In the genomic region with DNA sequence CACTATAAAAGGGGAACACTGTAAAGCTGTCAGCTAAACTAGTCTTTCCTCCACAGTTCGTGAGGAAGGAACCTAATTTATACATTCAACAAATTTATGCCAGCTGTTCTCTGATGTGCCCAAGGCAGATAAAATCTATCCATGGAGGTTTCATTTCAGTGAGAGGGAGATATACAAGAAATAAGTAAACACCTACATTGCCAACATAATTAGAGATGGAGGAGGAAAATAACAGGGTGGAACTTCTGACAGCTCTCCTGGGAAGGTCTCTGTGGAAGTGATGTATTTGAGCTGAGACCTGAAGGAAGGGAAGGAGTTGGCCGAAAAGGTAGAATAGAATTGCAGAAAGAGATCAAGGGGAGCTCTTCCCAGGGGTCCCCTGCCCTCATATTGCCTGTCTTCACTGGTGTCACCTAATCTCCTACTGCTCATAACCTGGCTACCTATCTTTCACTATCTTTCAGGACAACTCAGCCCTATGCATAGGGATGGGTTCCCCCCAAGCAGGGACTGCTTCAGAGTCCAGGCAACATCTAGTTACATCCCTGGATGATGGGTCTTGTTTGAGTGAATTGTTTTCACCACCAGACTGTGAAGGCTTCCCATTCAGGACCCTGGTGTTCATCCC, we compare ENCODE assay signal across 8 cellular contexts. TPM values are rescaled to one million over a fixed set of nuclear protein-coding genes. Genes with fewer than 3 reads are reported as not detected.
DNase-seq lines count a peak whose midpoint lies in the region; ATAC-seq and TF ChIP-seq lines count a peak whose summit lies in the region.

No MANE protein-coding gene starts in this region.

- H3K27me3 Mint-ChIP-seq in CD8-positive, alpha-beta T cell (ENCODE audit: low read depth): no peaks in the 10 kb centered on the region
- H3K27me3 Mint-ChIP-seq in effector memory CD8-positive, alpha-beta T cell: no peaks in the 10 kb centered on the region
- H3K27me3 Mint-ChIP-seq in progenitor cell of endocrine pancreas: peaks cover 8% of the 10 kb centered on the region

- CTCF ChIA-PET in CD8-positive, alpha-beta T cell (lab: Charles Lee): interaction anchor here (0.6 to 3.3 kb wide), 9 partner anchors 9 to 248 kb away, joined by 3 to 21 read pairs (median 3); a partner anchor contains a TSS

- H3K36me3 ChIP-seq in CD8-positive, alpha-beta T cell (ENCODE audit: insufficient read depth, low read length): no peaks in the 10 kb centered on the region

- H3K27me3 ChIP-seq in CD8-positive, alpha-beta T cell (ENCODE audit: insufficient read depth, low read length): no peaks in the 10 kb centered on the region

- H3K4me1 Mint-ChIP-seq in CD8-positive, alpha-beta T cell (ENCODE audit: low read depth): peaks cover 67% of the 10 kb centered on the region
- peaks cover 33 to 43% of the 10 kb centered on the region in 2 donors for H3K4me1 Mint-ChIP-seq in effector memory CD8-positive, alpha-beta T cell (ENCODE audit: low read depth in 2 of 2)
- peaks cover 14% of the 10 kb centered on the region for H3K4me1 Mint-ChIP-seq in progenitor cell of endocrine pancreas (ENCODE audit: low read depth)

- H3K9me3 Mint-ChIP-seq in CD8-positive, alpha-beta T cell: no peaks in the 10 kb centered on the region
- H3K9me3 Mint-ChIP-seq in effector memory CD8-positive, alpha-beta T cell: no peaks in the 10 kb centered on the region
- no peaks in the 10 kb centered on the region for H3K9me3 Mint-ChIP-seq in progenitor cell of endocrine pancreas (ENCODE audit: low read depth)

- peak overlapping the region; percentile 37 for H3K4me3 Mint-ChIP-seq in CD8-positive, alpha-beta T cell
- peak overlapping the region; percentile 39 to 88 for H3K4me3 Mint-ChIP-seq in effector memory CD8-positive, alpha-beta T cell
- peak overlapping the region; percentile 58 for H3K4me3 Mint-ChIP-seq in progenitor cell of endocrine pancreas (ENCODE audit: low read depth)

- H3K9me3 ChIP-seq in CD8-positive, alpha-beta T cell (ENCODE audit: low read length): no peaks in the 10 kb centered on the region

- POLR2A ChIA-PET in CD8-positive, alpha-beta T cell (lab: Charles Lee): interaction anchor here (0.6 to 2.3 kb wide), 12 partner anchors 9 to 241 kb away, joined by 3 to 19 read pairs (median 6); a partner anchor contains a TSS

- H3K4me3 ChIP-seq in CD8-positive, alpha-beta T cell (ENCODE audit: low read depth, low read length): no peak overlapping the region
- H3K4me3 ChIP-seq in lower leg skin (ENCODE audit: low read depth, poor library complexity, severe bottlenecking): no peak overlapping the region

- H3K27ac ChIP-seq in CD8-positive, alpha-beta T cell (ENCODE audit: low read depth, low read length): peak overlapping the region; percentile 96

- ATAC-seq in CD8-positive, alpha-beta T cell: no peak
- ATAC-seq in effector memory CD8-positive, alpha-beta T cell (replicated peaks): no peak

- peaks cover 26% of the 10 kb centered on the region for H3K36me3 Mint-ChIP-seq in CD8-positive, alpha-beta T cell
- peaks cover 46% of the 10 kb centered on the region for H3K36me3 Mint-ChIP-seq in effector memory CD8-positive, alpha-beta T cell (ENCODE audit: insufficient read depth)
- H3K36me3 Mint-ChIP-seq in progenitor cell of endocrine pancreas (ENCODE audit: insufficient read depth): peaks cover 1% of the 10 kb centered on the region

- peak overlapping the region; percentile 98 for H3K27ac Mint-ChIP-seq in CD8-positive, alpha-beta T cell
- H3K27ac Mint-ChIP-seq in effector memory CD8-positive, alpha-beta T cell: peak overlapping the region; percentile 99
- peak overlapping the region; percentile 19 for H3K27ac Mint-ChIP-seq in progenitor cell of endocrine pancreas

- intact Hi-C loops in CD8-positive, alpha-beta T cell (cut with DNase I, micrococcal nuclease): loop anchor here (1.0 to 10.0 kb wide), 4 partner anchors 9 to 729 kb away; a partner anchor contains a TSS
- intact Hi-C loops in lower leg skin (cut with DNase I; ENCODE audit: low total_unique reads): no loop called here

- 20 to 21% methylated on average over 2 of the region's 2 CpGs for WGBS in lower leg skin, 2 donors

- no peak for TF ChIP-seq POLR2A in lower leg skin (IDR thresholded peaks at IDR 0.05)

- no peak for DNase-seq in CD8-positive, alpha-beta T cell
- DNase-seq in NCI-H146 (lab: John Stamatoyannopoulos, UW) (peak; percentile 68), progenitor cell of endocrine pancreas (ENCODE audit: low spot score, unreplicated experiment) (no peak), cerebellum (ENCODE audit: low spot score) (no peak), lower leg skin (ENCODE audit: low spot score in 2 of 2) (no peak)
- DNase-seq in effector memory CD8-positive, alpha-beta T cell: no peak
- DNase-seq in NK-92 treated with Interleukin-12 subunit alpha and Interleukin-12 subunit beta, amount 100 ng/mL, for 24 hours (lab: John Stamatoyannopoulos, UW): no peak
- no peak for DNase-seq in effector CD8-positive, alpha-beta T cell (lab: John Stamatoyannopoulos, UW)

- no peak for TF ChIP-seq CTCF in CD8-positive, alpha-beta T cell (IDR thresholded peaks at IDR 0.05)
- TF ChIP-seq CTCF in progenitor cell of endocrine pancreas (IDR thresholded peaks at IDR 0.05; ENCODE audit: unreplicated experiment): no peak
- no peak for TF ChIP-seq CTCF in lower leg skin (IDR thresholded peaks at IDR 0.05)

- peaks cover 45% of the 10 kb centered on the region for H3K4me1 ChIP-seq in CD8-positive, alpha-beta T cell (ENCODE audit: insufficient read depth, low read length)

RNA-seq across cellular contexts. Expression of a gene that starts 1.0 kb away (rescaled TPM):
- 100 to 1,000 TPM; 231 to 234 TPM for total RNA-seq in CD8-positive, alpha-beta T cell
- total RNA-seq in progenitor cell of endocrine pancreas: 10.9 TPM in 2 replicates
- total RNA-seq in cerebellum: 26.9 TPM
- total RNA-seq in lower leg skin: 10 to 100 TPM; 80.3 to 99.5 (median 86.5) TPM

Comparison
In these comparisons a context has a peak if more than half of its experiments do, and no peak if none do; other contexts are left out.
1. H3K27ac Mint-ChIP-seq: peak in every context shown above with its lines; median percentile 99 in effector memory CD8-positive, alpha-beta T cell; 98 in CD8-positive, alpha-beta T cell; 19 in progenitor cell of endocrine pancreas.